14 cellular contexts compared by ENCODE assay signal in the genomic region with DNA sequence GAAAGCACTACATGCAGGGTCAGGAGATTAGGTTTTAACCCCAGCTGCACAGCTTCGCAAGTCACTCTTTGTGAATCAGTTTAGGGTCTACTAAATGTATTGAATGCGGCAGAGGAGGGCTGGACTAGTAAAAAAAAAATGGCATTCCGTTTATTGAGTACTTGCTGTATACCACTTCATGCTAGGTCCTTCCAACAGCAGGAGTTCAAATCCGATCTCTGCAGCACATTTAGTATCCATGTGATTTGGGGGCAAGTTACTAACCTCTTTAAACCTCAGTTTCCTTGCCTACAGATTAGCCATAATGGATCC.
"Had no signal": no experiment of that assay in that cellular context is flagged by ENCODE, and none has a peak within 500 bp of the region (broad histone marks: within the 10 kb centered on the region; RNA-seq: fewer than 3 reads in every experiment).

No MANE protein-coding gene starts in this region.

- H3K9me3 ChIP-seq: lower lobe of right lung, sigmoid colon, transverse colon, uterus had no signal

- H3K4me2 ChIP-seq: smooth muscle cell had no signal

- DNase-seq: activated naive CD4-positive, alpha-beta T cell treated with Interleukin-2 at 50 U/mL for 16 hours; activated naive CD8-positive, alpha-beta T cell treated with anti-CD3 and anti-CD28 coated beads for 36 hours; activated T-cell treated with anti-CD3 and anti-CD28 coated beads, Interleukin-2, amount 50 U/mL, for 1 hour; central memory CD4-positive, alpha-beta T cell; effector memory CD8-positive, alpha-beta T cell; kidney; lower lobe of right lung; naive thymus-derived CD8-positive, alpha-beta T cell; stimulated activated CD8-positive, alpha-beta memory T cell treated with anti-CD3 and anti-CD28 coated beads, Interleukin-4, amount 100 ng/mL, for 48 hours had no signal

- H3K36me3 ChIP-seq: lower lobe of right lung, sigmoid colon, transverse colon, uterus had no signal

- H3K27ac ChIP-seq: lower lobe of right lung, sigmoid colon, transverse colon, uterus had no signal

- H3K4me1 ChIP-seq: lower lobe of right lung, sigmoid colon, transverse colon, uterus had no signal

- H3K4me3 ChIP-seq: lower lobe of right lung, sigmoid colon, smooth muscle cell, transverse colon, uterus had no signal

- H3K27me3 ChIP-seq: sigmoid colon, transverse colon, uterus had no signal

- ATAC-seq: activated T-helper 17 cell treated with anti-CD3 and anti-CD28 coated beads, Interleukin-2, amount 50 U/mL, for 72 hours; effector memory CD8-positive, alpha-beta T cell; naive thymus-derived CD8-positive, alpha-beta T cell had no signal
